ENCODE assay signal across 10 cellular contexts in the genomic region with DNA sequence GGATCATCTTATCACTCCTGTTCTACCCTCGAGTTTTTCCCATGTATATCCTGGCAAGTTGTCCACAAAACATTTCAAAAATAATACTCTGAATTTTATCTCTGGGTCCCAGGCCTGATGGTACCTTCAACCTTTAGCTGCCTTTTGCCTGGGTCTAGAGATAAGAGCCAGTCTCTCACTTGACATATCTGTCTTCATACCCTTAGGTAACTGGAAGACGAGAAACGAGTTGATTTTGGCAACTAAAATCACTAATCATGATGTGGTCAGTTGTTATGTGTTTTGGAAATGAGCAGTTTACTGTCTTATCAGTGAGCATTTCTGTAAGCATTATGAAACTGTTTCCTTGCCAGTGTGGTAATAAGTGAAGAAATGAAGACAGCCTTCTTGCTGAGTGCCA. TPM values are rescaled to one million over a fixed set of nuclear protein-coding genes. Genes with fewer than 3 reads are reported as not detected.
DNase-seq lines count a peak whose midpoint lies in the region; ATAC-seq and TF ChIP-seq lines count a peak whose summit lies in the region.
"Had no signal": no experiment of that assay in that cellular context is flagged by ENCODE, and none has a peak within 500 bp of the region (broad histone marks: within the 10 kb centered on the region; RNA-seq: fewer than 3 reads in every experiment).

No MANE protein-coding gene starts in this region.

- H3K27me3 ChIP-seq in ascending aorta (no peaks in the 10 kb centered on the region), lower lobe of right lung (ENCODE audit: low read depth) (no peaks in the 10 kb centered on the region), upper lobe of right lung (no peaks in the 10 kb centered on the region)

- in situ Hi-C loops in G401 (cut with HindIII; ENCODE audit: low sequenced_read_pairs): no loop called here

- H3K36me3 ChIP-seq in ascending aorta (peaks cover 0 to 3% of the 10 kb centered on the region in 2 donors), lower lobe of right lung (peaks cover 24% of the 10 kb centered on the region), upper lobe of right lung (peaks cover 11% of the 10 kb centered on the region)

- H3K27ac Mint-ChIP-seq in activated naive CD4-positive, alpha-beta T cell treated with anti-CD3 and anti-CD28 coated beads, Interleukin-2, amount 50 U/mL, for 24 hours: peak overlapping the region; percentile 41

- ATAC-seq in lower lobe of right lung: peak; percentile 20 to 23
- ATAC-seq in upper lobe of right lung: peak; percentile 45
- no peak for ATAC-seq in GM21717 (IDR thresholded peaks at IDR 0.05; ENCODE audit: unreplicated experiment)

- H3K4me3 Mint-ChIP-seq in activated naive CD4-positive, alpha-beta T cell treated with anti-CD3 and anti-CD28 coated beads, Interleukin-2, amount 50 U/mL, for 24 hours: peak overlapping the region; percentile 8

- H3K36me3 Mint-ChIP-seq in activated naive CD4-positive, alpha-beta T cell treated with anti-CD3 and anti-CD28 coated beads, Interleukin-2, amount 50 U/mL, for 24 hours: peaks cover 7% of the 10 kb centered on the region

- peaks cover 72% of the 10 kb centered on the region for H3K4me1 Mint-ChIP-seq in activated naive CD4-positive, alpha-beta T cell treated with anti-CD3 and anti-CD28 coated beads, Interleukin-2, amount 50 U/mL, for 24 hours

- intact Hi-C loops in ascending aorta (cut with DNase I) (no loop called here), lower lobe of right lung (cut with DNase I) (no loop called here), upper lobe of right lung (cut with DNase I) (no loop called here)

- no peaks in the 10 kb centered on the region for H3K9me3 Mint-ChIP-seq in activated naive CD4-positive, alpha-beta T cell treated with anti-CD3 and anti-CD28 coated beads, Interleukin-2, amount 50 U/mL, for 24 hours

- H3K4me3 ChIP-seq in ascending aorta (peak overlapping the region in 1 of 2 donors; percentile 4), lower lobe of right lung (no peak overlapping the region), upper lobe of right lung (no peak overlapping the region)

- no peaks in the 10 kb centered on the region for H3K9me3 ChIP-seq in ascending aorta
- H3K9me3 ChIP-seq in lower lobe of right lung: no peaks in the 10 kb centered on the region
- H3K9me3 ChIP-seq in upper lobe of right lung: no peaks in the 10 kb centered on the region

- H3K4me1 ChIP-seq in ascending aorta: peaks cover 19 to 69% of the 10 kb centered on the region in 2 donors
- peaks cover 83% of the 10 kb centered on the region for H3K4me1 ChIP-seq in lower lobe of right lung
- peaks cover 72% of the 10 kb centered on the region for H3K4me1 ChIP-seq in upper lobe of right lung

- H3K27ac ChIP-seq in ascending aorta (peak overlapping the region; percentile 73 to 96), lower lobe of right lung (peak overlapping the region; percentile 75), upper lobe of right lung (peak overlapping the region; percentile 67)

- H3K27me3 Mint-ChIP-seq in activated naive CD4-positive, alpha-beta T cell treated with anti-CD3 and anti-CD28 coated beads, Interleukin-2, amount 50 U/mL, for 24 hours: no peaks in the 10 kb centered on the region

- no peak for DNase-seq in activated naive CD4-positive, alpha-beta T cell (lab: John Stamatoyannopoulos, UW)
- DNase-seq in ascending aorta (ENCODE audit: low spot score in 2 of 2) (no peak), lower lobe of right lung (no peak), upper lobe of right lung (no peak), G401 (ENCODE audit: low spot score) (no peak), HCEC 1CT (no peak)
- DNase-seq: activated effector memory CD4-positive, alpha-beta T cell treated with anti-CD3 and anti-CD28 coated beads, Interleukin-2, amount 50 U/mL, for 16 hours; NCI-H2029 treated with DMSO at 0.1 percent for 48 hours had no signal

- no peak for TF ChIP-seq CTCF in ascending aorta (IDR thresholded peaks at IDR 0.05)
- no peak for TF ChIP-seq CTCF in lower lobe of right lung (IDR thresholded peaks at IDR 0.05)
- no peak for TF ChIP-seq CTCF in upper lobe of right lung (IDR thresholded peaks at IDR 0.05)

RNA-seq across cellular contexts. Expression of gene RNF10, which starts 6.3 kb away (rescaled TPM):
- total RNA-seq in ascending aorta: 147 TPM
- total RNA-seq in lower lobe of right lung: 175 TPM
- 190 TPM for total RNA-seq in upper lobe of right lung
- total RNA-seq in G401 (2014; rRNA removed; shearing (Covaris generic)): 83.7 and 115 TPM in 2 replicates

RNA-seq across cellular contexts. Expression of gene COQ5, which starts 11.5 kb away (rescaled TPM):
- total RNA-seq in ascending aorta: 5.9 TPM
- 24.1 TPM for total RNA-seq in lower lobe of right lung
- total RNA-seq in upper lobe of right lung: 19.6 TPM
- 34.3 and 45.5 TPM in 2 replicates for total RNA-seq in G401 (2014; rRNA removed; shearing (Covaris generic))

RNA-seq across cellular contexts. Expression of gene POP5, which starts 40.8 kb away (rescaled TPM):
- total RNA-seq in ascending aorta (3.0 TPM), lower lobe of right lung (39.5 TPM), upper lobe of right lung (41.1 TPM)
- total RNA-seq in G401 (2014; rRNA removed; shearing (Covaris generic)): 43.9 and 45.9 TPM in 2 replicates

RNA-seq across cellular contexts. Expression of gene DYNLL1, which starts 44.5 kb away (rescaled TPM):
- total RNA-seq in ascending aorta (216 TPM), lower lobe of right lung (285 TPM), upper lobe of right lung (242 TPM)
- 541 and 568 TPM in 2 replicates for total RNA-seq in G401 (2014; rRNA removed; shearing (Covaris generic))

Comparison
In these comparisons a context has a peak if more than half of its experiments do, and no peak if none do; other contexts are left out.
1. RNA of gene POP5, which starts 40.8 kb away (total RNA-seq): 43.9 to 45.9 TPM in G401, 41.1 TPM in upper lobe of right lung (single experiment) and 39.5 TPM in lower lobe of right lung (single experiment); 3.0 TPM in ascending aorta (single experiment); every median in the first group is over 10 times any median in the second.
2. Peak in every context shown above with its lines, with median percentiles within 50 percentile points of each other: H3K27ac ChIP-seq.